ENCODE assay signal across 1 cellular context in genomic region chr16:47058295-47059086, GRCh38.
TF ChIP-seq lines count a peak whose summit lies in the region.

No MANE protein-coding gene starts in this region.

TF ChIP-seq in HepG2, 621 proteins besides CTCF, POLR2A, EP300 and RAD21 (continued from another document and continues in another):
- TF ChIP-seq RERE (CRISPR knock-in tag; IDR thresholded peaks at IDR 0.05; ENCODE audit: low read depth): no peak
- peak; percentile 65; the same call in 1 of the 2 replicates for TF ChIP-seq ZNF607 (CRISPR knock-in tag; IDR thresholded peaks at IDR 0.05; ENCODE audit: borderline replicate concordance)
- TF ChIP-seq CHD4 (IDR thresholded peaks at IDR 0.05; ENCODE audit: borderline replicate concordance, low read length): no peak
- no peak for TF ChIP-seq ZNF660 (CRISPR knock-in tag; IDR thresholded peaks at IDR 0.05; ENCODE audit: borderline replicate concordance, low read depth)
- no peak for TF ChIP-seq ZNF781 (CRISPR knock-in tag; IDR thresholded peaks at IDR 0.05; ENCODE audit: borderline replicate concordance, not compliant biosample characterization)
- peak; percentile 40; the same call in 1 of the 2 replicates for TF ChIP-seq ZKSCAN8 (CRISPR knock-in tag; IDR thresholded peaks at IDR 0.05; ENCODE audit: borderline replicate concordance)
- TF ChIP-seq CERS6 (CRISPR knock-in tag; IDR thresholded peaks at IDR 0.05): no peak
- no peak for TF ChIP-seq ZNF512B (CRISPR knock-in tag; IDR thresholded peaks at IDR 0.05; ENCODE audit: borderline replicate concordance)
- TF ChIP-seq KDM6A (CRISPR knock-in tag; IDR thresholded peaks at IDR 0.05; ENCODE audit: low read depth): no peak; the same call in 1 of the 2 replicates
- TF ChIP-seq RBM39 (IDR thresholded peaks at IDR 0.05; ENCODE audit: low read depth, low read length, poor library complexity, severe bottlenecking): no peak
- TF ChIP-seq MBD4 (IDR thresholded peaks at IDR 0.05; ENCODE audit: borderline replicate concordance, low read length): no peak
- no peak for TF ChIP-seq ZNF432 (CRISPR knock-in tag; IDR thresholded peaks at IDR 0.05; ENCODE audit: borderline replicate concordance)
- TF ChIP-seq DR1 (CRISPR knock-in tag; IDR thresholded peaks at IDR 0.05): no peak
- no peak for TF ChIP-seq IRF9 (CRISPR knock-in tag; IDR thresholded peaks at IDR 0.05; ENCODE audit: borderline replicate concordance)
- TF ChIP-seq ZBTB44 (CRISPR knock-in tag; IDR thresholded peaks at IDR 0.05): no peak
- no peak for TF ChIP-seq HNRNPH1 (optimal IDR thresholded peaks at IDR 0.05; ENCODE audit: low read depth, low read length)
- TF ChIP-seq KMT2B (CRISPR knock-in tag; IDR thresholded peaks at IDR 0.05): 0 out of 2 replicates have a peak, but pooled peaks have one; percentile 5
- no peak for TF ChIP-seq KDM4B (CRISPR knock-in tag; IDR thresholded peaks at IDR 0.05)
- TF ChIP-seq ZBTB34 (CRISPR knock-in tag; IDR thresholded peaks at IDR 0.05): peak; percentile 66
- TF ChIP-seq KLF12 (CRISPR knock-in tag; IDR thresholded peaks at IDR 0.05; ENCODE audit: borderline replicate concordance): peak; percentile 81; the same call in 1 of the 2 replicates
- peak; percentile 28; the same call in 1 of the 2 replicates for TF ChIP-seq HNF4G (IDR thresholded peaks at IDR 0.05; ENCODE audit: borderline replicate concordance, low read depth, low read length)
- no peak; the same call in 1 of the 2 replicates for TF ChIP-seq HNF4G (CRISPR knock-in tag; IDR thresholded peaks at IDR 0.05; ENCODE audit: borderline replicate concordance, low read depth)
- TF ChIP-seq YEATS2 (CRISPR knock-in tag; IDR thresholded peaks at IDR 0.05; ENCODE audit: borderline replicate concordance): peak; percentile 67; the same call in 1 of the 2 replicates
- peak; percentile 49; the same call in 1 of the 2 replicates for TF ChIP-seq HNF1A (IDR thresholded peaks at IDR 0.05; ENCODE audit: low read depth)
- peak; percentile 31; the same call in 1 of the 2 replicates for TF ChIP-seq HNF1A (CRISPR knock-in tag; IDR thresholded peaks at IDR 0.05; ENCODE audit: borderline replicate concordance)
- no peak for TF ChIP-seq IRX3 (CRISPR knock-in tag; IDR thresholded peaks at IDR 0.05; ENCODE audit: borderline replicate concordance, low read depth)
- no peak for TF ChIP-seq FLYWCH1 (CRISPR knock-in tag; IDR thresholded peaks at IDR 0.05)
- peak; percentile 68 for TF ChIP-seq ZNF362 (CRISPR knock-in tag; IDR thresholded peaks at IDR 0.05; ENCODE audit: borderline replicate concordance)
- peak; percentile 85 for TF ChIP-seq RCOR2 (CRISPR knock-in tag; IDR thresholded peaks at IDR 0.05)
- TF ChIP-seq IKZF5 (CRISPR knock-in tag; IDR thresholded peaks at IDR 0.05): peak; percentile 70; the same call in 1 of the 2 replicates
- peak; percentile 38; the same call in 1 of the 2 replicates for TF ChIP-seq SKIL (CRISPR knock-in tag; IDR thresholded peaks at IDR 0.05; ENCODE audit: borderline replicate concordance)
- no peak for TF ChIP-seq ZNF20 (CRISPR knock-in tag; IDR thresholded peaks at IDR 0.05)
